8 cellular contexts compared by ENCODE assay signal in the genomic region with DNA sequence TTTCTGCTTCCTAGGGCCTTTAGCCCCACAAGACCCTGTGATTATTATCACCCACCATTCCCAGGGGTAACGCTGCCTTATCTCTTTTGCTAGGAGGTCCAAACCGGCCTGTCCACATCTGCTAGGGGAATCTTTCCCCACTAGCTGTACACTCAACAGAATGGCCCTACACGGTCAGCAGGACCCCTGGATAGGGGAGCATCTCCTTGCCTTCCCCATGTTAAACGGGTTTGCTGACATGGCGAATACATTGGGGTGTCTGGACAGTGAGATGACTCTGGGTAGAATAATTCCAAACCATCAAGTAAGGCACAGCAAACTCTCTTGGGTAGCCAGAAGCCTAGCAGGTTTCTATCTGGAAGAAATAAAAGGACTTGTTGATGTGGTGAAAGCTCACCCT. TPM values are rescaled to one million over a fixed set of nuclear protein-coding genes. Genes with fewer than 3 reads are reported as not detected.
A peak's percentile ranks its signal among the peaks of the same experiment; 100 is the strongest.
DNase-seq lines count a peak whose midpoint lies in the region; ATAC-seq and TF ChIP-seq lines count a peak whose summit lies in the region.

No MANE protein-coding gene starts in this region.

- H3K9me3 ChIP-seq in iPS-20b (ENCODE audit: insufficient read depth, low read depth, low read length) (no peaks in the 10 kb centered on the region), testis (no peaks in the 10 kb centered on the region)

- H3K27me3 Mint-ChIP-seq in activated T-cell treated with anti-CD3 and anti-CD28 coated beads, Interleukin-2, amount 50 U/mL, for 4 hours (ENCODE audit: low read depth): peaks cover 2% of the 10 kb centered on the region
- H3K27me3 Mint-ChIP-seq in activated CD8-positive, alpha-beta T cell treated with anti-CD3 and anti-CD28 coated beads, Interleukin-2, amount 10 ng/mL, durations not matched to agents 7 days and 5 days (ENCODE audit: low read depth): no peaks in the 10 kb centered on the region

- CTCF ChIA-PET in activated CD8-positive, alpha-beta T cell treated with anti-CD3 and anti-CD28 coated beads, Interleukin-2, amount 10 ng/mL, durations not matched to agents 7 days and 5 days (lab: Charles Lee): interaction anchor here (1.0 to 5.6 kb wide), 3 partner anchors 16 to 53 kb away, joined by 4 to 42 read pairs (median 8); a partner anchor contains a TSS

- no peaks in the 10 kb centered on the region for H3K9me3 Mint-ChIP-seq in activated T-cell treated with anti-CD3 and anti-CD28 coated beads, Interleukin-2, amount 50 U/mL, for 4 hours
- H3K9me3 Mint-ChIP-seq in activated CD8-positive, alpha-beta T cell treated with anti-CD3 and anti-CD28 coated beads, Interleukin-2, amount 10 ng/mL, durations not matched to agents 7 days and 5 days (ENCODE audit: insufficient read depth): no peaks in the 10 kb centered on the region

- H3K36me3 ChIP-seq in iPS-20b (ENCODE audit: insufficient read depth, low read depth, low read length) (peaks cover 23% of the 10 kb centered on the region), testis (ENCODE audit: low read depth, missing control alignments) (no peaks in the 10 kb centered on the region)

- DNase-seq in activated T-cell treated with anti-CD3 and anti-CD28 coated beads, Interleukin-2, amount 50 U/mL, for 4 hours: no peak
- DNase-seq in activated T-cell treated with anti-CD3 and anti-CD28 coated beads, Interleukin-2, amount 50 U/mL, for 1 hour: no peak
- no peak for DNase-seq in activated CD8-positive, alpha-beta T cell treated with anti-CD3 and anti-CD28 coated beads, Interleukin-2, amount 10 ng/mL, durations not matched to agents 7 days and 5 days
- DNase-seq in testis (no peak), C1 segment of cervical spinal cord (lab: John Stamatoyannopoulos, UW) (no peak), NCI-H446 (lab: John Stamatoyannopoulos, UW) (no peak)

- POLR2A ChIA-PET in activated CD8-positive, alpha-beta T cell treated with anti-CD3 and anti-CD28 coated beads, Interleukin-2, amount 10 ng/mL, durations not matched to agents 7 days and 5 days (lab: Charles Lee): interaction anchor here (0.8 to 1.2 kb wide), 6 partner anchors 11 to 69 kb away, joined by 3 to 6 read pairs (median 3); a partner anchor contains a TSS

- peak overlapping the region; percentile 95 for H3K27ac Mint-ChIP-seq in activated CD8-positive, alpha-beta T cell treated with anti-CD3 and anti-CD28 coated beads, Interleukin-2, amount 10 ng/mL, durations not matched to agents 7 days and 5 days

- peaks cover 9% of the 10 kb centered on the region for H3K4me1 Mint-ChIP-seq in activated T-cell treated with anti-CD3 and anti-CD28 coated beads, Interleukin-2, amount 50 U/mL, for 4 hours (ENCODE audit: low read depth)
- H3K4me1 Mint-ChIP-seq in activated CD8-positive, alpha-beta T cell treated with anti-CD3 and anti-CD28 coated beads, Interleukin-2, amount 10 ng/mL, durations not matched to agents 7 days and 5 days (ENCODE audit: low read depth): peaks cover 21% of the 10 kb centered on the region

- peak overlapping the region; percentile 87 for H3K4me3 Mint-ChIP-seq in activated T-cell treated with anti-CD3 and anti-CD28 coated beads, Interleukin-2, amount 50 U/mL, for 4 hours
- H3K4me3 Mint-ChIP-seq in activated CD8-positive, alpha-beta T cell treated with anti-CD3 and anti-CD28 coated beads, Interleukin-2, amount 10 ng/mL, durations not matched to agents 7 days and 5 days: peak overlapping the region; percentile 99

- intact Hi-C loops in testis (cut with DNase I; ENCODE audit: low total_unique reads): no loop called here

- WGBS in testis, 2 donors: 27 to 36% methylated on average over 5 of the region's 5 CpGs

- no peak overlapping the region for H3K27ac ChIP-seq in iPS-20b (ENCODE audit: low read length)
- no peak overlapping the region for H3K27ac ChIP-seq in testis

- no peak for ATAC-seq in activated T-cell treated with anti-CD3 and anti-CD28 coated beads, Interleukin-2, amount 50 U/mL, for 4 hours
- ATAC-seq in activated CD8-positive, alpha-beta T cell treated with anti-CD3 and anti-CD28 coated beads, Interleukin-2, amount 10 ng/mL, durations not matched to agents 7 days and 5 days: no peak
- ATAC-seq in HG02763 (IDR thresholded peaks at IDR 0.05; ENCODE audit: unreplicated experiment): no peak

- TF ChIP-seq POLR2A in testis (IDR thresholded peaks at IDR 0.05): no peak

- H3K4me3 ChIP-seq in iPS-20b (ENCODE audit: low read length): peak overlapping the region; percentile 98
- peak overlapping the region; percentile 46 to 67 for H3K4me3 ChIP-seq in testis

- no peaks in the 10 kb centered on the region for H3K36me3 Mint-ChIP-seq in activated T-cell treated with anti-CD3 and anti-CD28 coated beads, Interleukin-2, amount 50 U/mL, for 4 hours (ENCODE audit: insufficient read depth)
- H3K36me3 Mint-ChIP-seq in activated CD8-positive, alpha-beta T cell treated with anti-CD3 and anti-CD28 coated beads, Interleukin-2, amount 10 ng/mL, durations not matched to agents 7 days and 5 days (ENCODE audit: low read depth): peaks cover 7% of the 10 kb centered on the region

- TF ChIP-seq CTCF in testis (IDR thresholded peaks at IDR 0.05): no peak

- H3K4me1 ChIP-seq in iPS-20b (ENCODE audit: insufficient read depth, low read length): peaks cover 4% of the 10 kb centered on the region
- no peaks in the 10 kb centered on the region for H3K4me1 ChIP-seq in testis

- peak overlapping the region; percentile 90 for H3K9ac ChIP-seq in iPS-20b (ENCODE audit: low read depth, low read length)

- no peaks in the 10 kb centered on the region for H3K27me3 ChIP-seq in iPS-20b (ENCODE audit: insufficient read depth, low read length)
- no peaks in the 10 kb centered on the region for H3K27me3 ChIP-seq in testis

RNA-seq across cellular contexts. Expression of a gene that starts 0.7 kb away (rescaled TPM):
- total RNA-seq in activated T-cell treated with anti-CD3 and anti-CD28 coated beads, Interleukin-2, amount 50 U/mL, for 4 hours: 10 to 100 TPM; 12.1 to 19.1 (median 12.6) TPM
- total RNA-seq in activated CD8-positive, alpha-beta T cell treated with anti-CD3 and anti-CD28 coated beads, Interleukin-2, amount 10 ng/mL, durations not matched to agents 7 days and 5 days: 10 to 100 TPM; 32.0 to 32.9 TPM
- total RNA-seq in testis: 10 to 100 TPM; 15.8 to 21.3 TPM
- polyA plus RNA-seq in testis (ENCODE audit: insufficient read depth, low read depth, low replicate concordance): 16.0 TPM

RNA-seq across cellular contexts. Expression of a gene that starts 14.0 kb away (rescaled TPM):
- 1 to 10 TPM; 1.4 to 3.2 (median 1.7) TPM for total RNA-seq in activated T-cell treated with anti-CD3 and anti-CD28 coated beads, Interleukin-2, amount 50 U/mL, for 4 hours
- total RNA-seq in activated CD8-positive, alpha-beta T cell treated with anti-CD3 and anti-CD28 coated beads, Interleukin-2, amount 10 ng/mL, durations not matched to agents 7 days and 5 days: not detected
- total RNA-seq in testis: 1 to 10 TPM; 1.2 to 2.3 TPM
- 4.0 TPM for polyA plus RNA-seq in testis (ENCODE audit: insufficient read depth, low read depth, low replicate concordance)

RNA-seq across cellular contexts. Expression of a gene that starts 41.9 kb away (rescaled TPM):
- total RNA-seq in activated T-cell treated with anti-CD3 and anti-CD28 coated beads, Interleukin-2, amount 50 U/mL, for 4 hours: 10 to 100 TPM; 27.7 to 28.7 (median 27.8) TPM
- 100 to 1,000 TPM; 187 to 208 TPM for total RNA-seq in activated CD8-positive, alpha-beta T cell treated with anti-CD3 and anti-CD28 coated beads, Interleukin-2, amount 10 ng/mL, durations not matched to agents 7 days and 5 days
- total RNA-seq in testis: 10 to 100 TPM; 34.0 to 49.7 TPM
- 27.2 TPM for polyA plus RNA-seq in testis (ENCODE audit: insufficient read depth, low read depth, low replicate concordance)

RNA-seq across cellular contexts. Expression of a gene that starts 48.0 kb away (rescaled TPM):
- total RNA-seq in activated T-cell treated with anti-CD3 and anti-CD28 coated beads, Interleukin-2, amount 50 U/mL, for 4 hours: under 1 TPM; 0.38 to 0.76 (median 0.57) TPM
- total RNA-seq in activated CD8-positive, alpha-beta T cell treated with anti-CD3 and anti-CD28 coated beads, Interleukin-2, amount 10 ng/mL, durations not matched to agents 7 days and 5 days: 1 to 10 TPM; 3.2 to 3.9 TPM
- 10 to 100 TPM in 1 of 2 donors, 1 to 10 TPM in 1; 7.6 to 11.2 TPM for total RNA-seq in testis
- 15.9 TPM for polyA plus RNA-seq in testis (ENCODE audit: insufficient read depth, low read depth, low replicate concordance)

RNA-seq across cellular contexts. Expression of a gene that starts 52.6 kb away (rescaled TPM):
- total RNA-seq in activated T-cell treated with anti-CD3 and anti-CD28 coated beads, Interleukin-2, amount 50 U/mL, for 4 hours: 1 to 10 TPM; 1.4 to 1.8 (median 1.4) TPM
- total RNA-seq in activated CD8-positive, alpha-beta T cell treated with anti-CD3 and anti-CD28 coated beads, Interleukin-2, amount 10 ng/mL, durations not matched to agents 7 days and 5 days: 1 to 10 TPM; 1.3 to 2.2 TPM
- 1 to 10 TPM; 5.1 to 6.3 TPM for total RNA-seq in testis
- 4.0 TPM for polyA plus RNA-seq in testis (ENCODE audit: insufficient read depth, low read depth, low replicate concordance)
